17 cellular contexts compared by ENCODE assay signal in the genomic region with DNA sequence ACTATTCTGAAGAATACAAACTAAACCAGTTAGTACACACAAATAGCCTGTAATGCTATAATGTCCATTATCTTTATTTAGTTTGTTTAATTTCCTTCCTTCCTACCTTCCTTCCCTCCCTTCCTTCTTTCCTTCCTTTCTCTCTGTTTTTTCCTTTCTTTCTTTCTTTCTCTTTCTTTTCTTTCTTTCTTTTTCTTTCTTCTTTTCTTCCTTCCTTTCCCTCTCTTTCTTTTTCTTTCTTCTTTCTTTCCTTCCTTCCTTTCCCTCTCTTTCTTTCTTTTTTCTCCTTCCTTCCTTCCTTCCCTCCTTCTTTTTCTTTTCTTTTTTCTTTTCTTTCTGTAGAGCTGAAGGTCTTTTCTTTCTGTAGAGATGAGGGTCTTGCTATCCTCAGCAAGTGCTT.
"Had no signal": no experiment of that assay in that cellular context is flagged by ENCODE, and none has a peak within 500 bp of the region (broad histone marks: within the 10 kb centered on the region; RNA-seq: fewer than 3 reads in every experiment).

No MANE protein-coding gene starts in this region.

- H3K4me2 ChIP-seq: neural progenitor cell had no signal

- H3K4me3 ChIP-seq: heart right ventricle, neural progenitor cell, thyroid gland had no signal

- H3K4me1 ChIP-seq: thyroid gland had no signal

- H3K27me3 ChIP-seq: neural progenitor cell, thyroid gland had no signal

- H3K4me3 Mint-ChIP-seq: activated CD4-positive, alpha-beta memory T cell treated with anti-CD3 and anti-CD28 coated beads for 36 hours; activated CD8-positive, alpha-beta memory T cell treated with anti-CD3 and anti-CD28 coated beads, Interleukin-2, amount 10 ng/mL, durations not matched to agents 7 days and 5 days; neural progenitor cell; T-helper 1 cell treated with Interleukin-12 subunit alpha and Interleukin-12 subunit beta and Interleukin-4 antibody, amounts not matched to agents 30 μg/mL and 1 μg/mL, for 36 hours had no signal

- H2AFZ ChIP-seq: neural progenitor cell had no signal

- H3K27ac Mint-ChIP-seq: activated CD4-positive, alpha-beta memory T cell treated with anti-CD3 and anti-CD28 coated beads for 36 hours; activated CD8-positive, alpha-beta memory T cell treated with anti-CD3 and anti-CD28 coated beads, Interleukin-2, amount 10 ng/mL, durations not matched to agents 7 days and 5 days; neural progenitor cell; progenitor cell of endocrine pancreas; T-helper 1 cell treated with Interleukin-12 subunit alpha and Interleukin-12 subunit beta and Interleukin-4 antibody, amounts not matched to agents 30 μg/mL and 1 μg/mL, for 36 hours had no signal

- H3K36me3 Mint-ChIP-seq: activated CD8-positive, alpha-beta memory T cell treated with anti-CD3 and anti-CD28 coated beads, Interleukin-2, amount 10 ng/mL, durations not matched to agents 7 days and 5 days; neural progenitor cell had no signal

- H3K36me3 ChIP-seq: heart right ventricle, neural progenitor cell, thyroid gland had no signal

- DNase-seq: activated CD4-positive, alpha-beta memory T cell treated with anti-CD3 and anti-CD28 coated beads for 36 hours; activated CD4-positive, alpha-beta T cell treated with anti-CD3 and anti-CD28 coated beads for 48 hours; activated CD4-positive, CD25-positive, alpha-beta regulatory T cell; activated CD8-positive, alpha-beta memory T cell treated with anti-CD3 and anti-CD28 coated beads, Interleukin-2, amount 10 ng/mL, durations not matched to agents 7 days and 5 days; activated effector memory CD4-positive, alpha-beta T cell treated with anti-CD3 and anti-CD28 coated beads, Interleukin-2, amount 50 U/mL, for 16 hours; activated naive CD4-positive, alpha-beta T cell treated with anti-CD3 and anti-CD28 coated beads, Interleukin-2, amount 50 U/mL, for 16 hours; activated T-cell treated with anti-CD3 and anti-CD28 coated beads for 4 hours; heart right ventricle; left cardiac atrium; stimulated activated CD4-positive, alpha-beta T cell treated with anti-CD3 and anti-CD28 coated beads, Interleukin-12 subunit alpha, Interleukin-12 subunit beta, amount 100 ng/mL, for 4 hours; stimulated activated CD4-positive, alpha-beta T cell treated with anti-CD3 and anti-CD28 coated beads, Interleukin-4, amount 100 ng/mL, for 4 hours; stimulated activated naive CD8-positive, alpha-beta T cell treated with anti-CD3 and anti-CD28 coated beads, Interleukin-15, Interleukin-2, amounts not matched to agents 100 U/mL and 50 U/mL, for 24 hours; T1000; thyroid gland had no signal

- H3K27ac ChIP-seq: heart right ventricle, neural progenitor cell, thyroid gland had no signal

- H3K27me3 Mint-ChIP-seq: progenitor cell of endocrine pancreas had no signal

- ATAC-seq: activated CD8-positive, alpha-beta memory T cell treated with anti-CD3 and anti-CD28 coated beads, Interleukin-2, amount 10 ng/mL, durations not matched to agents 7 days and 5 days; heart right ventricle; left cardiac atrium; stimulated activated naive CD8-positive, alpha-beta T cell treated with anti-CD3 and anti-CD28 coated beads, Interleukin-15, Interleukin-2, amounts not matched to agents 100 U/mL and 50 U/mL, for 24 hours had no signal

- H3K9ac ChIP-seq: neural progenitor cell had no signal

- H3K9me3 ChIP-seq: heart right ventricle, thyroid gland had no signal

- H3K4me1 Mint-ChIP-seq: activated CD8-positive, alpha-beta memory T cell treated with anti-CD3 and anti-CD28 coated beads, Interleukin-2, amount 10 ng/mL, durations not matched to agents 7 days and 5 days had no signal
